ENCODE assay signal across 8 cellular contexts in genomic region chr11:13278620-13279486, GRCh38. TPM values are rescaled to one million over a fixed set of nuclear protein-coding genes. Genes with fewer than 3 reads are reported as not detected.
A peak's percentile ranks its signal among the peaks of the same experiment; 100 is the strongest.
DNase-seq lines count a peak whose midpoint lies in the region; ATAC-seq and TF ChIP-seq lines count a peak whose summit lies in the region.

No MANE protein-coding gene starts in this region.

- no peak for TF ChIP-seq CTCF in A673 (conservative IDR thresholded peaks at IDR 0.05; ENCODE audit: low read depth, low read length)
- no peak for TF ChIP-seq CTCF in GM12875 (IDR thresholded peaks at IDR 0.05; ENCODE audit: borderline replicate concordance, insufficient read depth, low read depth, low read length)
- no peak for TF ChIP-seq CTCF in WTC11 (IDR thresholded peaks at IDR 0.05)
- no peak for TF ChIP-seq CTCF in gastrocnemius medialis (IDR thresholded peaks at IDR 0.05 in 4 of 5, conservative IDR thresholded peaks at IDR 0.05 in 1 of 5)

- in situ Hi-C loops in gastrocnemius medialis (cut with MboI; ENCODE audit: low sequenced_read_pairs in 4 of 4) = loop anchor here in 1 of 4 donors (10.0 kb wide), 1 partner anchor 56 kb away; no protein-coding TSS in a partner anchor

- TF ChIP-seq POLR2A in gastrocnemius medialis (IDR thresholded peaks at IDR 0.05) = no peak

- DNase-seq in A673 (ENCODE audit: low spot score) (no peak), WTC11 (ENCODE audit: low spot score) (peak; percentile 55), left ventricle myocardium superior (peak; percentile 32), gastrocnemius medialis (no peak)
- no peak for DNase-seq in stimulated activated naive CD4-positive, alpha-beta T cell treated with Interleukin-2 at 50 U/mL for 16 hours (lab: John Stamatoyannopoulos, UW)

- H3K9me3 Mint-ChIP-seq in WTC11 = no peaks in the 10 kb centered on the region

- H3K36me3 ChIP-seq in A673 (ENCODE audit: insufficient read depth, low read length, poor library complexity, severe bottlenecking) = no peaks in the 10 kb centered on the region
- no peaks in the 10 kb centered on the region for H3K36me3 ChIP-seq in gastrocnemius medialis

- peaks cover 59% of the 10 kb centered on the region for H3K27me3 ChIP-seq in A673 (replicated peaks; ENCODE audit: insufficient read depth, low read depth, low read length, poor library complexity)
- H3K27me3 ChIP-seq in gastrocnemius medialis = no peaks in the 10 kb centered on the region

- no peaks in the 10 kb centered on the region for H3K9me3 ChIP-seq in A673 (ENCODE audit: low read depth, low read length, poor library complexity, severe bottlenecking)
- no peaks in the 10 kb centered on the region for H3K9me3 ChIP-seq in gastrocnemius medialis

- H3K4me1 Mint-ChIP-seq in WTC11 = peaks cover 43% of the 10 kb centered on the region

- peak overlapping the region; percentile 71 for H3K4me3 Mint-ChIP-seq in WTC11

- no peaks in the 10 kb centered on the region for H3K36me3 Mint-ChIP-seq in WTC11

- peaks cover 3% of the 10 kb centered on the region for H3K4me1 ChIP-seq in A673 (ENCODE audit: insufficient read depth, low read length, poor library complexity, severe bottlenecking)
- H3K4me1 ChIP-seq in gastrocnemius medialis = peaks cover 44 to 57% of the 10 kb centered on the region in 2 donors

- intact Hi-C loops in A673 (cut with micrococcal nuclease; ENCODE audit: unreplicated experiment) = loop anchor here (10.0 kb wide), 2 partner anchors 64 to 186 kb away; partner anchors contain the start of gene BTBD10
- intact Hi-C loops in left ventricle myocardium superior (cut with micrococcal nuclease) = loop anchor here (10.0 kb wide), 1 partner anchor 56 kb away; no protein-coding TSS in a partner anchor
- intact Hi-C loops in gastrocnemius medialis (cut with DNase I; ENCODE audit: low total_unique reads) = loop anchor here (5.0 kb wide), 1 partner anchor 607 kb away; the partner anchor contains the start of gene TEAD1

- H3K27me3 Mint-ChIP-seq in WTC11 (ENCODE audit: low read depth) = peaks cover 66% of the 10 kb centered on the region

- CTCF ChIA-PET in A673 (lab: Charles Lee) (no interaction called here), WTC11 (lab: Charles Lee) (interaction anchor here (0.6 to 1.6 kb wide), 3 partner anchors 56 to 209 kb away, joined by 3 to 10 read pairs (median 4); no protein-coding TSS in a partner anchor)

- H3K4me3 ChIP-seq in A673 (ENCODE audit: low read depth, low read length, poor library complexity, severe bottlenecking) = peak overlapping the region; percentile 63
- H3K4me3 ChIP-seq in GM12875 (ENCODE audit: low read depth, low read length) = peak overlapping the region; percentile 94
- H3K4me3 ChIP-seq in gastrocnemius medialis = peak overlapping the region; percentile 84 to 97 (median 94)

- no peak overlapping the region for H3K27ac ChIP-seq in A673 (ENCODE audit: low read depth, low read length, poor library complexity, severe bottlenecking)
- H3K27ac ChIP-seq in gastrocnemius medialis = peak overlapping the region; percentile 93 to 98 (median 96)

- H3K27ac Mint-ChIP-seq in WTC11 = no peak overlapping the region

- BruUV-seq in A673 (replicated peaks; lab: Mats Ljungman, UMichigan) = no TSS peak

- ATAC-seq in WTC11 (no peak), left ventricle myocardium superior (no peak), gastrocnemius medialis (peak in 1 of 2 donors; percentile 1), GM21515 (IDR thresholded peaks at IDR 0.05; ENCODE audit: unreplicated experiment) (no peak), HG03175 (IDR thresholded peaks at IDR 0.05; ENCODE audit: unreplicated experiment) (no peak)

- POLR2A ChIA-PET in A673 (lab: Charles Lee; ENCODE audit: low non-redundant PET) (no interaction called here), WTC11 (lab: Charles Lee) (interaction anchor here (0.6 to 1.0 kb wide), 2 partner anchors 12 to 1810 kb away, joined by 3 to 4 read pairs; no protein-coding TSS in a partner anchor)

TF ChIP-seq in WTC11, 78 proteins besides CTCF, POLR2A, EP300 and RAD21 (continues in another document):
- TF ChIP-seq AFF4 (CRISPR knock-in tag; IDR thresholded peaks at IDR 0.05; ENCODE audit: borderline replicate concordance) = no peak
- TF ChIP-seq ESRRA (CRISPR knock-in tag; IDR thresholded peaks at IDR 0.05; ENCODE audit: borderline replicate concordance) = no peak
- TF ChIP-seq OVOL2 (CRISPR knock-in tag; IDR thresholded peaks at IDR 0.05; ENCODE audit: borderline replicate concordance) = no peak
- peak; percentile 63 for TF ChIP-seq PRDM15 (CRISPR knock-in tag; IDR thresholded peaks at IDR 0.05)

RNA-seq across cellular contexts. Expression of gene BMAL1, which starts 1.3 kb away (rescaled TPM):
- total RNA-seq in A673 (2021) = 3.2 and 3.6 TPM in 2 replicates
- total RNA-seq in WTC11 (2021) = 5.1 to 8.3 TPM (median 8.1 TPM) in 3 replicates
- 4.6 TPM for total RNA-seq in left ventricle myocardium superior
- total RNA-seq in gastrocnemius medialis = 10 to 100 TPM; 27.7 to 81.8 (median 41.0) TPM

Comparison
In these comparisons a context has a peak if more than half of its experiments do, and no peak if none do; other contexts are left out.
1. DNase-seq: peak in WTC11 (single experiment) and left ventricle myocardium superior (single experiment); none in A673 (single experiment), gastrocnemius medialis (0 of 2) and stimulated activated naive CD4-positive, alpha-beta T cell treated with Interleukin-2 at 50 U/mL for 16 hours (single experiment).
2. Peak in every context shown above with its lines, with median percentiles within 50 percentile points of each other: H3K4me3 ChIP-seq.